ENCODE assay signal across 20 cellular contexts in genomic region chr6:10384719-10385511, GRCh38. TPM values are rescaled to one million over a fixed set of nuclear protein-coding genes. Genes with fewer than 3 reads are reported as not detected.
DNase-seq lines count a peak whose midpoint lies in the region; ATAC-seq and TF ChIP-seq lines count a peak whose summit lies in the region.
"Had no signal": no experiment of that assay in that cellular context is flagged by ENCODE, and none has a peak within 500 bp of the region (broad histone marks: within the 10 kb centered on the region; RNA-seq: fewer than 3 reads in every experiment).

No MANE protein-coding gene starts in this region.

- H2AK5ac ChIP-seq in neuronal stem cell (ENCODE audit: low read depth, low read length) = no peak overlapping the region

- no peak overlapping the region for H3K14ac ChIP-seq in neuronal stem cell (ENCODE audit: low read length)

- no peaks in the 10 kb centered on the region for H3K79me1 ChIP-seq in neuronal stem cell (ENCODE audit: low read depth, low read length)

- no peak overlapping the region for H3K23ac ChIP-seq in neuronal stem cell (ENCODE audit: low read depth, low read length, poor library complexity)

- no peak for ATAC-seq in activated CD4-positive, alpha-beta T cell treated with anti-CD3 and anti-CD28 coated beads for 36 hours
- ATAC-seq in GM21825 (IDR thresholded peaks at IDR 0.05; ENCODE audit: unreplicated experiment) = no peak
- ATAC-seq: A549; esophagus mucosa; stimulated activated memory B cell treated with anti-CD40 and anti-IgM and Interleukin-4, amounts not matched to agents 10 μg/mL and 1 μg/mL and 100 μg/mL, for 72 hours had no signal

- no peak overlapping the region for H4K91ac ChIP-seq in neuronal stem cell (ENCODE audit: low read depth, low read length, poor library complexity)

- H3K36me3 Mint-ChIP-seq in activated CD4-positive, alpha-beta T cell treated with anti-CD3 and anti-CD28 coated beads for 36 hours (ENCODE audit: low read depth) = peaks cover 11% of the 10 kb centered on the region
- no peaks in the 10 kb centered on the region for H3K36me3 Mint-ChIP-seq in glutamatergic neuron (ENCODE audit: unreplicated experiment)

- H3K9ac ChIP-seq in neuronal stem cell (ENCODE audit: low read depth, low read length, poor library complexity) = no peak overlapping the region
- H3K9ac ChIP-seq: BLaER1 treated with 17β-estradiol and CSF1 and Interleukin-3, amounts not matched to agents 10 nM and 100 nM had no signal

- H3K4me3 ChIP-seq in neuronal stem cell (ENCODE audit: low read length in 2 of 2) = peak overlapping the region in 1 of 2 donors; percentile 66
- H3K4me3 ChIP-seq: upper lobe of left lung had no signal

- peaks cover 80% of the 10 kb centered on the region for H3K27me3 Mint-ChIP-seq in activated CD4-positive, alpha-beta T cell treated with anti-CD3 and anti-CD28 coated beads for 36 hours
- peaks cover 59% of the 10 kb centered on the region for H3K27me3 Mint-ChIP-seq in glutamatergic neuron (ENCODE audit: unreplicated experiment)

- peak overlapping the region; percentile 1 for H3K4me3 Mint-ChIP-seq in activated CD4-positive, alpha-beta T cell treated with anti-CD3 and anti-CD28 coated beads for 36 hours
- peak overlapping the region; percentile 81 for H3K4me3 Mint-ChIP-seq in glutamatergic neuron (ENCODE audit: unreplicated experiment)
- H3K4me3 Mint-ChIP-seq: stimulated activated memory B cell treated with anti-CD40 and anti-IgM and Interleukin-4, amounts not matched to agents 10 μg/mL and 1 μg/mL and 100 μg/mL, for 72 hours had no signal

- intact Hi-C loops in activated CD4-positive, alpha-beta T cell treated with anti-CD3 and anti-CD28 coated beads for 36 hours (cut with DNase I, micrococcal nuclease) = loop anchor here in 1 of 2 experiments (5.0 kb wide), 1 partner anchor 32 kb away; the partner anchor contains the start of gene TFAP2A

- no CpG with 5 or more reads among the region's 62 CpGs for WGBS in neuronal stem cell (ENCODE audit: extremely low coverage in 2 of 2, insufficient read length in 2 of 2, insufficient replicate concordance in 1 of 2), 2 donors

- peaks cover 28 to 97% (median 91%) of the 10 kb centered on the region in 3 experiments for H3K27me3 ChIP-seq in neuronal stem cell (ENCODE audit: control insufficient read depth in 3 of 3, insufficient read depth in 3 of 3, low read depth in 1 of 3, low read length in 3 of 3)

- H3K27ac ChIP-seq in neuronal stem cell (replicated peaks; ENCODE audit: low read length) = no peak overlapping the region
- H3K27ac ChIP-seq: BLaER1 treated with 17β-estradiol and CSF1 and Interleukin-3, amounts not matched to agents 10 nM and 100 nM; upper lobe of left lung had no signal

- H4K8ac ChIP-seq in neuronal stem cell (ENCODE audit: low read depth, low read length) = no peak overlapping the region

- no peak overlapping the region for H2BK12ac ChIP-seq in neuronal stem cell (ENCODE audit: low read length)

- peaks cover 0 to 8% of the 10 kb centered on the region in 2 donors for H3K4me1 ChIP-seq in neuronal stem cell (ENCODE audit: control insufficient read depth in 2 of 2, insufficient read depth in 1 of 2, low read depth in 1 of 2, low read length in 2 of 2)

- H3K4me1 Mint-ChIP-seq in activated CD4-positive, alpha-beta T cell treated with anti-CD3 and anti-CD28 coated beads for 36 hours = peaks cover 17% of the 10 kb centered on the region
- peaks cover 15% of the 10 kb centered on the region for H3K4me1 Mint-ChIP-seq in glutamatergic neuron (ENCODE audit: low read depth, unreplicated experiment)

- no peak overlapping the region for H3K4ac ChIP-seq in neuronal stem cell (ENCODE audit: low read length)

- H2BK120ac ChIP-seq in neuronal stem cell (ENCODE audit: low read depth, low read length) = no peak overlapping the region

- no peak overlapping the region for H2BK5ac ChIP-seq in neuronal stem cell (ENCODE audit: low read length)

- H3K36me3 ChIP-seq in neuronal stem cell (replicated peaks in 1 of 2; ENCODE audit: control insufficient read depth in 2 of 2, insufficient read depth in 2 of 2, low read length in 2 of 2) = no peaks in the 10 kb centered on the region
- H3K36me3 ChIP-seq: BLaER1 treated with 17β-estradiol and CSF1 and Interleukin-3, amounts not matched to agents 10 nM and 100 nM; upper lobe of left lung had no signal

- peaks cover 0 to 3% of the 10 kb centered on the region in 2 donors for H3K9me3 ChIP-seq in neuronal stem cell (replicated peaks in 1 of 2; ENCODE audit: control insufficient read depth in 2 of 2, insufficient read depth in 1 of 2, low read depth in 1 of 2, low read length in 2 of 2)
- H3K9me3 ChIP-seq: A549, upper lobe of left lung had no signal

- peak overlapping the region; percentile 35 for H3K4me2 ChIP-seq in neuronal stem cell (ENCODE audit: insufficient read depth, low read length, poor library complexity, severe bottlenecking)

- DNase-seq in activated CD4-positive, alpha-beta T cell treated with anti-CD3 and anti-CD28 coated beads for 36 hours = no peak
- no peak for DNase-seq in activated CD4-positive, alpha-beta T cell treated with anti-CD3 and anti-CD28 coated beads, Interleukin-2, amount 50 U/mL, for 1 hour
- peak; percentile 53 for DNase-seq in NCI-H69 (lab: John Stamatoyannopoulos, UW)
- peak; percentile 45 for DNase-seq in glutamatergic neuron
- peak; percentile 15 for DNase-seq in neuronal stem cell (ENCODE audit: low spot score)
- DNase-seq in kidney glomerular epithelial cell (lab: John Stamatoyannopoulos, UW) = no peak
- no peak for DNase-seq in activated CD4-positive, CD25-positive, alpha-beta regulatory T cell (lab: John Stamatoyannopoulos, UW)
- DNase-seq: activated CD4-positive, alpha-beta T cell treated with anti-CD3 and anti-CD28 coated beads for 48 hours; head of caudate nucleus; NCI-H526 treated with DMSO at 0.1 percent for 48 hours; stimulated activated CD4-positive, alpha-beta T cell treated with anti-CD3 and anti-CD28 coated beads, Interleukin-15, amount 100 ng/mL, for 24 hours; T1000 had no signal

- CTCF ChIA-PET in activated CD4-positive, alpha-beta T cell treated with anti-CD3 and anti-CD28 coated beads for 36 hours (lab: Charles Lee) = interaction anchor here (1.0 kb wide), 1 partner anchor 43 kb away, joined by 3 read pairs; no protein-coding TSS in a partner anchor

- H3K18ac ChIP-seq in neuronal stem cell (ENCODE audit: low read length) = peak overlapping the region; percentile 66

- H3K27ac Mint-ChIP-seq in activated CD4-positive, alpha-beta T cell treated with anti-CD3 and anti-CD28 coated beads for 36 hours = no peak overlapping the region
- H3K27ac Mint-ChIP-seq in glutamatergic neuron (ENCODE audit: unreplicated experiment) = no peak overlapping the region
- H3K27ac Mint-ChIP-seq: nephron; stimulated activated memory B cell treated with anti-CD40 and anti-IgM and Interleukin-4, amounts not matched to agents 10 μg/mL and 1 μg/mL and 100 μg/mL, for 72 hours had no signal

- peaks cover 3% of the 10 kb centered on the region for H3K9me3 Mint-ChIP-seq in activated CD4-positive, alpha-beta T cell treated with anti-CD3 and anti-CD28 coated beads for 36 hours (ENCODE audit: low read depth)
- peaks cover 12% of the 10 kb centered on the region for H3K9me3 Mint-ChIP-seq in glutamatergic neuron (ENCODE audit: unreplicated experiment)

- peak overlapping the region; percentile 25 for H2BK15ac ChIP-seq in neuronal stem cell (ENCODE audit: low read length)

- no peak for TF ChIP-seq CTCF in glutamatergic neuron (IDR thresholded peaks at IDR 0.05; ENCODE audit: partially characterized antibody, unreplicated experiment)

- H2AFZ ChIP-seq in neuronal stem cell (ENCODE audit: low read length) = peak overlapping the region; percentile 68

- POLR2A ChIA-PET in activated CD4-positive, alpha-beta T cell treated with anti-CD3 and anti-CD28 coated beads for 36 hours (lab: Charles Lee) = interaction anchor here (0.6 kb wide), 1 partner anchor 154 kb away, joined by 3 read pairs; no protein-coding TSS in a partner anchor

RNA-seq across cellular contexts. Expression of gene TFAP2A, which starts 30.0 kb away (rescaled TPM):
- total RNA-seq in activated CD4-positive, alpha-beta T cell treated with anti-CD3 and anti-CD28 coated beads for 36 hours = under 1 TPM; 0.23 to 0.26 TPM
- 0.32 TPM for total RNA-seq in glutamatergic neuron (ENCODE audit: unreplicated experiment)
- 0.53 TPM for polyA plus RNA-seq in neuronal stem cell (2013, experiment 1 of 2)
- 0.54 TPM for polyA plus RNA-seq in neuronal stem cell (2013, experiment 2 of 2)
- total RNA-seq: lung microvascular endothelial cell had no signal

Comparison
In these comparisons a context has a peak if more than half of its experiments do, and no peak if none do; other contexts are left out.
1. DNase-seq: peak in NCI-H69 (single experiment), glutamatergic neuron (single experiment) and neuronal stem cell (single experiment); none in activated CD4-positive, alpha-beta T cell treated with anti-CD3 and anti-CD28 coated beads for 36 hours (single experiment), activated CD4-positive, alpha-beta T cell treated with anti-CD3 and anti-CD28 coated beads, Interleukin-2, amount 50 U/mL, for 1 hour (single experiment), kidney glomerular epithelial cell (single experiment) and activated CD4-positive, CD25-positive, alpha-beta regulatory T cell (0 of 4).